In the genomic region with DNA sequence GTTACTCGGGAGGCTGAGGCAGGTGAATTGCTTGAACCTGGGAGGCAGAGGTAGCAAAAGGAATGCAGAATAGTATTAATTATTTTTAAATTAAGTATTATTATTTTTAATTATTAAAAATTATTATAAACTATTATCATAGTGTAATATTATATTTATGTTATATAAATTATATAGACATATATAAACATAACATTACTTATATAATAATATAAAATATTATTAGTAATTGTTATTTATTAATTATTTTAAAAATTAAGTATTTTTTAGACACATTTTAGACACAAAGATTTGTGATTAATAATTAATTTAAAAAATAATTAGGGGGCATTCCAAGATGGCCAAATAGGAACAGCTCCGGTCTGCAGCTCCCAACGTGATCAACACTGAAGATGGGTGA, we compare ENCODE assay signal across 19 cellular contexts. TPM values are rescaled to one million over a fixed set of nuclear protein-coding genes. Genes with fewer than 3 reads are reported as not detected.
DNase-seq lines count a peak whose midpoint lies in the region; ATAC-seq, FAIRE-seq and TF ChIP-seq lines count a peak whose summit lies in the region.
"Had no signal": no experiment of that assay in that cellular context is flagged by ENCODE, and none has a peak within 500 bp of the region (broad histone marks: within the 10 kb centered on the region; RNA-seq: fewer than 3 reads in every experiment).

No MANE protein-coding gene starts in this region.

- peak overlapping the region; percentile 48; the same call in 1 of the 2 replicates for H2BK5ac ChIP-seq in H1 (ENCODE audit: low read depth, low read length)

- H2AK5ac ChIP-seq in H1 (ENCODE audit: low read depth, low read length): no peak overlapping the region

- peaks cover 6% of the 10 kb centered on the region for H3K4me1 ChIP-seq in HUES6 (ENCODE audit: control insufficient read depth, insufficient read depth, low read length)
- peaks cover 0 to 4% (median 1%) of the 10 kb centered on the region in 4 experiments; a peak in 3 of 7 replicates for H3K4me1 ChIP-seq in H1 (replicated peaks in 1 of 4; ENCODE audit: control insufficient read depth in 3 of 4, insufficient read depth in 4 of 4, low read length in 3 of 4)
- H3K4me1 ChIP-seq in HepG2 (ENCODE audit: insufficient read depth, low read length): peaks cover 64% of the 10 kb centered on the region

- TF ChIP-seq CTCF in H1 (IDR thresholded peaks at IDR 0.05; ENCODE audit: control extremely low read depth in 1 of 3, insufficient read depth in 1 of 3, low read depth in 1 of 3, low read length in 3 of 3) (no peak), HepG2 (CRISPR knock-in tag; IDR thresholded peaks at IDR 0.05) (no peak)

- no peak overlapping the region for H3K56ac ChIP-seq in H1 (replicated peaks; ENCODE audit: insufficient read length, low read depth, low read length)

- CTCF ChIA-PET in H1 (lab: Charles Lee; ENCODE audit: partially characterized antibody): interaction anchor here (0.8 to 3.7 kb wide), 8 partner anchors 14 to 76 kb away, joined by 3 to 16 read pairs (median 3); no protein-coding TSS in a partner anchor
- CTCF ChIA-PET in HepG2 (lab: Yijun Ruan, JAX; ENCODE audit: low intra/inter-chr PET ratio, low total read pairs): no interaction called here

- H2BK12ac ChIP-seq in H1 (ENCODE audit: low read depth, low read length): peak overlapping the region; percentile 80; the same call in 1 of the 2 replicates

- no peak overlapping the region for H3K14ac ChIP-seq in H1 (ENCODE audit: insufficient read length)

- no peak overlapping the region for H3K4ac ChIP-seq in H1 (replicated peaks; ENCODE audit: insufficient read length, low read depth, low read length)

- TF ChIP-seq EP300 in H1 (IDR thresholded peaks at IDR 0.05; ENCODE audit: borderline replicate concordance in 1 of 2, low read depth in 2 of 2, low read length in 2 of 2) (no peak), HepG2 (IDR thresholded peaks at IDR 0.05; ENCODE audit: low read depth in 2 of 2, low read length in 2 of 2) (no peak), HepG2 (CRISPR knock-in tag; IDR thresholded peaks at IDR 0.05; ENCODE audit: borderline replicate concordance) (no peak)

- no peaks in the 10 kb centered on the region for H3K9me3 ChIP-seq in HUES6 (ENCODE audit: control insufficient read depth, insufficient read depth, low read depth, low read length)
- no peaks in the 10 kb centered on the region for H3K9me3 ChIP-seq in H1 (ENCODE audit: insufficient read depth in 2 of 2, low read depth in 1 of 2, low read length in 1 of 2)
- no peaks in the 10 kb centered on the region for H3K9me3 ChIP-seq in HepG2 (ENCODE audit: low read length)
- H3K9me3 ChIP-seq: Caco-2 had no signal

- no peak overlapping the region for H2BK120ac ChIP-seq in H1 (replicated peaks; ENCODE audit: low read depth, low read length)

- no peak overlapping the region for H2BK15ac ChIP-seq in H1 (ENCODE audit: low read length)

- DNase-seq in H1 (ENCODE audit: low read depth in 1 of 2, low spot score in 2 of 2): no peak
- DNase-seq in HepG2 (ENCODE audit: low spot score): no peak
- DNase-seq in foreskin melanocyte: no peak
- DNase-seq in NCI-H146 (lab: John Stamatoyannopoulos, UW): no peak
- no peak for DNase-seq in NCI-H1048 (lab: John Stamatoyannopoulos, UW)
- DNase-seq: KBM-7, NCI-H1105, Right ventricle myocardium superior had no signal

- WGBS in H1 (ENCODE audit: extremely low coverage in 1 of 2, insufficient coverage in 1 of 2, insufficient read length in 1 of 2, insufficient replicate concordance in 2 of 2, low coverage in 1 of 2, low lambda C conversion rate in 2 of 2, missing lambda C conversion rate in 1 of 2), 2 experiments: 83% methylated on average over 3 of the region's 3 CpGs; no CpG with 5 or more reads in 1 of the 2 experiments
- WGBS in HepG2 (ENCODE audit: low lambda C conversion rate): 50% methylated on average over 3 of the region's 3 CpGs

- no peak overlapping the region for H2BK20ac ChIP-seq in H1 (ENCODE audit: low read length)

- H3K27me3 ChIP-seq in HUES6 (ENCODE audit: control insufficient read depth, insufficient read depth, low read length) (no peaks in the 10 kb centered on the region), H1 (replicated peaks in 1 of 4; ENCODE audit: control insufficient read depth in 3 of 4, extremely low read depth in 1 of 4, insufficient read depth in 3 of 4, low read length in 3 of 4) (no peaks in the 10 kb centered on the region), HepG2 (ENCODE audit: control insufficient read depth in 1 of 2, insufficient read depth in 2 of 2, low read length in 2 of 2) (peaks cover 0 to 2% of the 10 kb centered on the region in 2 experiments; a peak in 1 of 5 replicates)

- FAIRE-seq in H1 (lab: Jason Lieb, UNC): no peak
- no peak for FAIRE-seq in HepG2 (lab: Jason Lieb, UNC)
- FAIRE-seq: GM12891 had no signal

- TF ChIP-seq RAD21 in H1 (IDR thresholded peaks at IDR 0.05 in 1 of 2, conservative IDR thresholded peaks at IDR 0.05 in 1 of 2; ENCODE audit: low read depth in 2 of 2, low read length in 2 of 2) (no peak), HepG2 (CRISPR knock-in tag; IDR thresholded peaks at IDR 0.05) (no peak)

- H3K79me1 ChIP-seq in H1 (ENCODE audit: low read depth, low read length): no peaks in the 10 kb centered on the region

- peak overlapping the region; percentile 44 for H4K5ac ChIP-seq in H1 (ENCODE audit: insufficient read length, low read depth, low read length)

- POLR2A ChIA-PET in H1 (lab: Charles Lee; ENCODE audit: partially characterized antibody): interaction anchor here (0.9 kb wide), 1 partner anchor 53 kb away, joined by 3 read pairs; no protein-coding TSS in a partner anchor
- POLR2A ChIA-PET in HepG2 (lab: Yijun Ruan, JAX): interaction anchor here (1.3 to 1.7 kb wide), 2 partner anchors 37 to 206 kb away, joined by 5 to 9 read pairs; partner anchors contain the start of gene SNRPB

- intact Hi-C loops in HepG2 (cut with micrococcal nuclease; ENCODE audit: unreplicated experiment): no loop called here

- no peak overlapping the region for H4K8ac ChIP-seq in H1 (ENCODE audit: extremely low read depth, insufficient read depth, low read length)

- H2AFZ ChIP-seq in H1 (ENCODE audit: low read length) (peak overlapping the region; percentile 99), HepG2 (ENCODE audit: low read length) (no peak overlapping the region)

- H3K4me3 ChIP-seq in HUES6 (ENCODE audit: low read depth, low read length) (peak overlapping the region; percentile 53), H1 (ENCODE audit: extremely low read depth in 1 of 4, insufficient read depth in 2 of 4, low read depth in 3 of 4, low read length in 4 of 4) (peak overlapping the region in 1 of 4 experiments; percentile 52; a peak in 2 of 8 replicates), HepG2 (replicated peaks in 1 of 3; ENCODE audit: insufficient read depth in 1 of 3, low read depth in 2 of 3, low read length in 3 of 3) (peak overlapping the region; percentile 36 to 62 (median 47); a peak in 5 of 6 replicates)

- BruUV-seq in HepG2 (replicated peaks; lab: Mats Ljungman, UMichigan): no TSS peak

- no peak overlapping the region for H4K91ac ChIP-seq in H1 (replicated peaks; ENCODE audit: insufficient read length, low read length)

- H3K36me3 ChIP-seq in HUES6 (ENCODE audit: control insufficient read depth, insufficient read depth, low read length) (no peaks in the 10 kb centered on the region), H1 (ENCODE audit: control insufficient read depth in 2 of 4, insufficient read depth in 4 of 4, low read length in 3 of 4) (no peaks in the 10 kb centered on the region), HepG2 (replicated peaks in 1 of 2; ENCODE audit: control insufficient read depth in 1 of 2, insufficient read depth in 2 of 2, low read length in 2 of 2) (no peaks in the 10 kb centered on the region)

- ATAC-seq in HepG2: no peak
- no peak for ATAC-seq in HG02840 (IDR thresholded peaks at IDR 0.05; ENCODE audit: low FRiP score, unreplicated experiment)
- ATAC-seq: HCT116, Panc1, SK-N-SH treated with all-trans-retinoic acid at 6 μM for 48 hours had no signal

- no peak overlapping the region for H3K18ac ChIP-seq in H1 (ENCODE audit: extremely low read depth, low read length)

- H3K27ac ChIP-seq in HUES6 (ENCODE audit: low read depth, low read length) (no peak overlapping the region), H1 (ENCODE audit: low read depth, low read length) (peak overlapping the region; percentile 81), HepG2 (ENCODE audit: extremely low read length, insufficient read depth, low read length) (peak overlapping the region; percentile 44)

- no peak for TF ChIP-seq POLR2A in H1 (IDR thresholded peaks at IDR 0.05; ENCODE audit: control extremely low read depth in 1 of 2, low read depth in 2 of 2, low read length in 2 of 2)
- no peak for TF ChIP-seq POLR2A in HepG2 (IDR thresholded peaks at IDR 0.05; ENCODE audit: insufficient read depth in 1 of 2, low read depth in 2 of 2, low read length in 2 of 2)

- H3K23ac ChIP-seq in H1 (ENCODE audit: insufficient read length): no peak overlapping the region

- H3K4me2 ChIP-seq in H1 (ENCODE audit: insufficient read depth in 1 of 2, low read depth in 2 of 2, low read length in 2 of 2) (peak overlapping the region; percentile 46 to 84), HepG2 (ENCODE audit: low read depth, low read length) (peak overlapping the region; percentile 93)

- in situ Hi-C loops in HepG2 (cut with HindIII; ENCODE audit: extremely low pct_ligation_motif_present, low pct_unique_long_range_greater_than_20kb): no loop called here

- H3K79me2 ChIP-seq in H1 (ENCODE audit: control insufficient read depth in 1 of 2, insufficient read depth in 2 of 2, low read length in 2 of 2) (no peaks in the 10 kb centered on the region), HepG2 (ENCODE audit: insufficient read depth, low read length) (no peaks in the 10 kb centered on the region)

- H3K9ac ChIP-seq in HUES6 (ENCODE audit: low read length) (no peak overlapping the region), H1 (replicated peaks in 1 of 4; ENCODE audit: extremely low read depth in 1 of 4, low read depth in 3 of 4, low read length in 3 of 4) (peak overlapping the region in 1 of 4 experiments; percentile 58; a peak in 1 of 7 replicates), HepG2 (ENCODE audit: insufficient read depth, low read depth, low read length) (no peak overlapping the region)

- H4K20me1 ChIP-seq in H1 (replicated peaks in 1 of 2; ENCODE audit: control insufficient read depth in 1 of 2, insufficient read depth in 2 of 2, low read length in 2 of 2) (no peaks in the 10 kb centered on the region), HepG2 (ENCODE audit: insufficient read depth, low read length) (no peaks in the 10 kb centered on the region)

- H3K23me2 ChIP-seq in H1 (ENCODE audit: low read depth, low read length): 0 out of 2 replicates have a peak, but pooled peaks cover 2% of the 10 kb centered on the region

RNA-seq across cellular contexts. Expression of gene TGM3, which starts 31.7 kb away (rescaled TPM):
- total RNA-seq in H1 (2021; fragmentation: NEBNext Ultra II Directional; extraction: Animal tissue kit (Norgen Biotek cat#: 25700)): not detected in 2 replicates
- 0.08 and 0.12 TPM in 2 replicates for polyA plus RNA-seq in H1 (2011; rRNA removed)
- 0.14 TPM for polyA plus RNA-seq in H1 (2011; cell fraction: cytosol; rRNA removed)
- 0.13 TPM for polyA plus RNA-seq in H1 (2011; cell fraction: nucleus; rRNA removed)
- polyA plus RNA-seq in H1 (2012, experiment 1 of 2): 0.07 to 0.15 TPM in 2 of 4 replicates, not detected in the others
- polyA plus RNA-seq in H1 (2012, experiment 2 of 2): 0.08 TPM
- polyA plus RNA-seq in H1 (2013, experiment 1 of 2): 0.08 TPM
- 0.06 TPM for polyA plus RNA-seq in H1 (2013, experiment 2 of 2)
- 0.05 and 0.79 TPM in 2 replicates for polyA minus RNA-seq in H1 (2011; rRNA and poly(A)+ RNA removed)
- polyA minus RNA-seq in H1 (2011; cell fraction: cytosol; rRNA and poly(A)+ RNA removed): not detected
- polyA minus RNA-seq in H1 (2011; cell fraction: nucleus; rRNA and poly(A)+ RNA removed): not detected
- total RNA-seq in HepG2 (2016; rRNA removed; fragmentation: Illumina TruSeq; extraction: Trizol): not detected in 2 replicates
- total RNA-seq in HepG2 (2016; cell fraction: cytosol; rRNA removed; fragmentation: Illumina TruSeq; extraction: Trizol; ENCODE audit: low read depth): not detected in 2 replicates
- total RNA-seq in HepG2 (2016; cell fraction: insoluble cytoplasmic fraction; rRNA removed; fragmentation: Illumina TruSeq; extraction: Trizol): not detected in 2 replicates
- not detected in 2 replicates for total RNA-seq in HepG2 (2016; cell fraction: membrane; rRNA removed; fragmentation: Illumina TruSeq; extraction: Trizol)
- total RNA-seq in HepG2 (2016; cell fraction: nucleus; rRNA removed; fragmentation: Illumina TruSeq; extraction: Trizol): not detected in 2 replicates
- not detected in 2 replicates for polyA plus RNA-seq in HepG2 (2011; rRNA removed)
- polyA plus RNA-seq in HepG2 (2011; cell fraction: cytosol; rRNA removed): not detected in 2 replicates
- polyA plus RNA-seq in HepG2 (2011; cell fraction: nucleus; rRNA removed): not detected in 2 replicates
- not detected in 2 replicates for polyA plus RNA-seq in HepG2 (2012)
- polyA plus RNA-seq in HepG2 (2016; cell fraction: cytosol; fragmentation: Illumina TruSeq; extraction: Trizol; ENCODE audit: low read depth): not detected in 2 replicates
- polyA plus RNA-seq in HepG2 (2016; cell fraction: insoluble cytoplasmic fraction; fragmentation: Illumina TruSeq; extraction: Trizol; ENCODE audit: low read depth): not detected in 2 replicates
- not detected in 2 replicates for polyA plus RNA-seq in HepG2 (2016; cell fraction: membrane; fragmentation: Illumina TruSeq; extraction: Trizol; ENCODE audit: low read depth)
- not detected in 2 replicates for polyA plus RNA-seq in HepG2 (2016; cell fraction: nucleus; fragmentation: Illumina TruSeq; extraction: Trizol; ENCODE audit: insufficient read depth, low read depth)
- not detected in 2 replicates for polyA minus RNA-seq in HepG2 (2011; rRNA and poly(A)+ RNA removed; ENCODE audit: low replicate concordance)
- not detected in 2 replicates for polyA minus RNA-seq in HepG2 (2011; cell fraction: cytosol; rRNA and poly(A)+ RNA removed)
- not detected in 2 replicates for polyA minus RNA-seq in HepG2 (2011; cell fraction: nucleus; rRNA and poly(A)+ RNA removed)
- total RNA-seq: G401, HT1080, M059J, Right ventricle myocardium superior had no signal
- polyA plus RNA-seq: CD14-positive monocyte had no signal
